9 cellular contexts compared by ENCODE assay signal in the genomic region with DNA sequence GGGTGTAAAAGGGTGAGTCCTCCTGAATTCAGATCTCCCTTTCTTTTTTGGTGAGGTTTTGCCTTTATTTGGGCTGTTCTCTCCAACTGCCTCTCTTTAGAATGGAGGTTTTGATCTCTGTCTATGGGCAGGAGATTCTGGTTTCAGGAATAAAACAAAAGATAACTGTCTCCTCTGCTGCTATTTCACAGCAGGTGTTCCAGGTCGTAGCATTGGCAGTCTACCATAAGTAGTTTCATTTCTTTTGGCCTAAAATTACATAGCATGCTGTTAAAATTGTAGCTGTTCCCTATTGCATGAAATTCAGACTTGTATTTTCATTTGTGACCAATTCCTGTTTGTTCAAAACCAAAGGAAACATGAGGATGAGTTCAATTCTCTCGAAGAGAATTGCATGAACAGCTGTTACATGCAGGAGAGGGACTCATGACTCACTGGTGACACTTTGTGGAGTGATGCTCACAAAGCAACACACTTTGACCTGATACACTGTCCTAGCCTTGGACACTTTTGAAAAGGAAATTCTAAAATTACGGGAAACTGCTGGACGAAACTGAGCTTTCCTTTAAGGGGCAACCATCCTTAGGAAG.
DNase-seq lines count a peak whose midpoint lies in the region; ATAC-seq and TF ChIP-seq lines count a peak whose summit lies in the region.
"Had no signal": no experiment of that assay in that cellular context is flagged by ENCODE, and none has a peak within 500 bp of the region (broad histone marks: within the 10 kb centered on the region; RNA-seq: fewer than 3 reads in every experiment).

No MANE protein-coding gene starts in this region.

- H3K27me3 Mint-ChIP-seq in activated naive CD4-positive, alpha-beta T cell treated with anti-CD3 and anti-CD28 coated beads, Interleukin-2, amount 50 U/mL, for 24 hours = no peaks in the 10 kb centered on the region

- H2BK12ac ChIP-seq in neuronal stem cell (ENCODE audit: low read length) = no peak overlapping the region

- peak overlapping the region; percentile 23; the same call in 1 of the 2 replicates for H3K4me2 ChIP-seq in KMS-11
- no peak overlapping the region for H3K4me2 ChIP-seq in neuronal stem cell (ENCODE audit: insufficient read depth, low read length, poor library complexity, severe bottlenecking)

- H4K91ac ChIP-seq in neuronal stem cell (ENCODE audit: low read depth, low read length, poor library complexity) = no peak overlapping the region

- no peaks in the 10 kb centered on the region for H3K79me2 ChIP-seq in KMS-11 (ENCODE audit: insufficient read depth, low read depth)

- peak overlapping the region; percentile 60 for H3K27ac Mint-ChIP-seq in activated naive CD4-positive, alpha-beta T cell treated with anti-CD3 and anti-CD28 coated beads, Interleukin-2, amount 50 U/mL, for 24 hours

- no peaks in the 10 kb centered on the region for H3K4me1 Mint-ChIP-seq in activated naive CD4-positive, alpha-beta T cell treated with anti-CD3 and anti-CD28 coated beads, Interleukin-2, amount 50 U/mL, for 24 hours

- H3K36me3 ChIP-seq in KMS-11 (ENCODE audit: insufficient read depth) (no peaks in the 10 kb centered on the region), neuronal stem cell (replicated peaks in 1 of 2; ENCODE audit: control insufficient read depth in 2 of 2, insufficient read depth in 2 of 2, low read length in 2 of 2) (no peaks in the 10 kb centered on the region)
- H3K36me3 ChIP-seq: spleen had no signal

- H2BK120ac ChIP-seq in neuronal stem cell (ENCODE audit: low read depth, low read length) = no peak overlapping the region

- no peak overlapping the region for H3K4ac ChIP-seq in neuronal stem cell (ENCODE audit: low read length)

- no peak overlapping the region for H2BK5ac ChIP-seq in neuronal stem cell (ENCODE audit: low read length)

- no peaks in the 10 kb centered on the region for H3K9me3 ChIP-seq in neuronal stem cell (replicated peaks in 1 of 2; ENCODE audit: control insufficient read depth in 2 of 2, insufficient read depth in 1 of 2, low read depth in 1 of 2, low read length in 2 of 2)

- no peak overlapping the region for H2BK15ac ChIP-seq in neuronal stem cell (ENCODE audit: low read length)

- DNase-seq in NCI-H526 (lab: John Stamatoyannopoulos, UW) (peak; percentile 27 to 66), NCI-H526 treated with DMSO at 0.1 percent for 48 hours (lab: John Stamatoyannopoulos, UW) (no peak), myocyte (ENCODE audit: low read depth) (peak; percentile 43), neuronal stem cell (ENCODE audit: low spot score) (no peak)
- DNase-seq: spleen had no signal

- no peak overlapping the region for H4K8ac ChIP-seq in neuronal stem cell (ENCODE audit: low read depth, low read length)

- no peak overlapping the region for H3K14ac ChIP-seq in neuronal stem cell (ENCODE audit: low read length)

- H3K18ac ChIP-seq in neuronal stem cell (ENCODE audit: low read length) = no peak overlapping the region

- H3K27ac ChIP-seq in KMS-11 = no peak overlapping the region
- no peak overlapping the region for H3K27ac ChIP-seq in neuronal stem cell (replicated peaks; ENCODE audit: low read length)

- H3K79me1 ChIP-seq in neuronal stem cell (ENCODE audit: low read depth, low read length) = no peaks in the 10 kb centered on the region

- peaks cover 5% of the 10 kb centered on the region for H3K36me3 Mint-ChIP-seq in activated naive CD4-positive, alpha-beta T cell treated with anti-CD3 and anti-CD28 coated beads, Interleukin-2, amount 50 U/mL, for 24 hours

- no peak for TF ChIP-seq CTCF in KMS-11 (conservative IDR thresholded peaks at IDR 0.05; ENCODE audit: low read depth, low read length)

- H3K23ac ChIP-seq in neuronal stem cell (ENCODE audit: low read depth, low read length, poor library complexity) = no peak overlapping the region

- H2AK5ac ChIP-seq in neuronal stem cell (ENCODE audit: low read depth, low read length) = no peak overlapping the region

- H3K4me3 Mint-ChIP-seq in activated naive CD4-positive, alpha-beta T cell treated with anti-CD3 and anti-CD28 coated beads, Interleukin-2, amount 50 U/mL, for 24 hours = peak overlapping the region; percentile 56

- no peaks in the 10 kb centered on the region for H3K27me3 ChIP-seq in KMS-11 (ENCODE audit: insufficient read depth, low read depth)
- peaks cover 0 to 15% (median 0%) of the 10 kb centered on the region in 3 experiments for H3K27me3 ChIP-seq in neuronal stem cell (ENCODE audit: control insufficient read depth in 3 of 3, insufficient read depth in 3 of 3, low read depth in 1 of 3, low read length in 3 of 3)

- no peaks in the 10 kb centered on the region for H3K9me3 Mint-ChIP-seq in activated naive CD4-positive, alpha-beta T cell treated with anti-CD3 and anti-CD28 coated beads, Interleukin-2, amount 50 U/mL, for 24 hours

- no CpG with 5 or more reads among the region's 4 CpGs for WGBS in neuronal stem cell (ENCODE audit: extremely low coverage in 2 of 2, insufficient read length in 2 of 2, insufficient replicate concordance in 1 of 2), 2 donors

- ATAC-seq in GM19455 (IDR thresholded peaks at IDR 0.05; ENCODE audit: unreplicated experiment) = no peak
- no peak for ATAC-seq in HG02759 (IDR thresholded peaks at IDR 0.05; ENCODE audit: unreplicated experiment)

- H3K9ac ChIP-seq in KMS-11 = no peak overlapping the region
- H3K9ac ChIP-seq in neuronal stem cell (ENCODE audit: low read depth, low read length, poor library complexity) = no peak overlapping the region

- H3K4me1 ChIP-seq in KMS-11 (ENCODE audit: low read depth, poor library complexity, severe bottlenecking) = no peaks in the 10 kb centered on the region
- H3K4me1 ChIP-seq in neuronal stem cell (ENCODE audit: control insufficient read depth in 2 of 2, insufficient read depth in 1 of 2, low read depth in 1 of 2, low read length in 2 of 2) = peaks cover 0 to 4% of the 10 kb centered on the region in 2 donors

- H2AFZ ChIP-seq in KMS-11 (ENCODE audit: low read depth) = no peak overlapping the region
- H2AFZ ChIP-seq in neuronal stem cell (ENCODE audit: low read length) = no peak overlapping the region

- H4K20me1 ChIP-seq in KMS-11 (ENCODE audit: insufficient read depth) = no peaks in the 10 kb centered on the region

- no peak overlapping the region for H3K4me3 ChIP-seq in KMS-11 (IDR thresholded peaks at IDR 0.05; ENCODE audit: insufficient read depth, low read depth, low read length)
- no peak overlapping the region for H3K4me3 ChIP-seq in neuronal stem cell (ENCODE audit: low read length in 2 of 2)
- H3K4me3 ChIP-seq: spleen had no signal

Comparison
In these comparisons a context has a peak if more than half of its experiments do, and no peak if none do; other contexts are left out.
1. DNase-seq: peak in NCI-H526 (2 of 2) and myocyte (single experiment); none in NCI-H526 treated with DMSO at 0.1 percent for 48 hours (single experiment) and neuronal stem cell (single experiment).